ENCODE assay signal across 8 cellular contexts in the genomic region with DNA sequence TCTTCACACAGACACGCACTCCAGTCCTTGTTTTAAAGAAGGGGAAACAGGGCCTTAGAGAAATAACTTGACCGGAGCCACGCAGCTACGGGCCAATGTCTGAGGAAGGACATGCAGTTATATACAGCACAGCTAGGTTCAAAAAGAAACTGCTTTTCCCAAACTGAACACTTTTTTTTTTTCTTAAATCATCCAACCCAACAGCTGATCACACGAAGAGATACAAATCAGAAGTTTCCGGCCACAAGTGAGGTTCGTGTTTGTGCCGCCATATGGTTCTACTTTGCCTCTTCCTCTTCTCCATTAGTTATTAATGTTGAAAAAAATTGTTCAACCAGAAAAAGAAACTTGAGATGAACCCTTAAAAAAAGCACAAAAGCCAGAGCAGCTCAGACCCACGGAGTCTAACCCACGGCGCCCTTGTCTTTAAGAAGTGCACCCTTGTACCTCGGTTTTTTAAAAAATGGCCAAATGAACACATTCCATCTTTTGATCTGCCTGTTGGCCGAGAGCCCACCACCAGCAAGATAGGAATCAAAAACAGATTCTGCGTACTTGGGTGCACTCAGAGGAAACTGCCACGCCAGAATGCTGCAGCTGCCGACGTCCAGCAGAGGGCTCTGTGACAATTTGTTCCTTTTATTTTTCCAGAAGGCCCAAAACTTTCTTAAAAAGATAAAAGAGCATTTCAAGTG.
A peak's percentile ranks its signal among the peaks of the same experiment; 100 is the strongest.
DNase-seq lines count a peak whose midpoint lies in the region; ATAC-seq and TF ChIP-seq lines count a peak whose summit lies in the region.

No MANE protein-coding gene starts in this region.

- TF ChIP-seq CTCF in gastrocnemius medialis (IDR thresholded peaks at IDR 0.05 in 4 of 5, conservative IDR thresholded peaks at IDR 0.05 in 1 of 5): peak; percentile 70 to 83 (median 75)

- intact Hi-C loops in left cardiac atrium (cut with DNase I): loop anchor here in 1 of 2 donors (5.0 kb wide), 1 partner anchor 261 kb away; no protein-coding TSS in a partner anchor
- intact Hi-C loops in gastrocnemius medialis (cut with DNase I; ENCODE audit: low total_unique reads): loop anchor here (5.0 kb wide), 1 partner anchor 206 kb away; a partner anchor contains a TSS

- H3K9me3 ChIP-seq in gastrocnemius medialis: no peaks in the 10 kb centered on the region

- H3K9me3 Mint-ChIP-seq in activated naive CD8-positive, alpha-beta T cell treated with anti-CD3 and anti-CD28 coated beads for 36 hours: no peaks in the 10 kb centered on the region

- H3K36me3 ChIP-seq in gastrocnemius medialis: no peaks in the 10 kb centered on the region

- in situ Hi-C loops in gastrocnemius medialis (cut with MboI; ENCODE audit: low sequenced_read_pairs in 4 of 4): loop anchor here in 1 of 4 donors (25.0 kb wide), 1 partner anchor 96 kb away; the partner anchor contains the start of gene CAPZB

- DNase-seq in NCI-H510A treated with DMSO at 0.1 percent for 48 hours (lab: John Stamatoyannopoulos, UW): peak; percentile 76
- DNase-seq in NCI-H510A (lab: John Stamatoyannopoulos, UW): no peak
- DNase-seq in SK-N-DZ (ENCODE audit: low spot score): peak; percentile 48
- peak; percentile 44 for DNase-seq in activated naive CD8-positive, alpha-beta T cell treated with anti-CD3 and anti-CD28 coated beads for 36 hours
- DNase-seq in left cardiac atrium: peak; percentile 54
- peak in 1 of 2 donors; percentile 31 for DNase-seq in gastrocnemius medialis
- no peak for DNase-seq in GOT3 (lab: John Stamatoyannopoulos, UW)

- no peaks in the 10 kb centered on the region for H3K27me3 ChIP-seq in gastrocnemius medialis

- peak overlapping the region; percentile 38 to 71 (median 52) for H3K27ac ChIP-seq in gastrocnemius medialis

- peak overlapping the region; percentile 79 for H3K4me3 Mint-ChIP-seq in activated naive CD8-positive, alpha-beta T cell treated with anti-CD3 and anti-CD28 coated beads for 36 hours

- no peak overlapping the region for H3K4me3 ChIP-seq in gastrocnemius medialis

- H3K36me3 Mint-ChIP-seq in activated naive CD8-positive, alpha-beta T cell treated with anti-CD3 and anti-CD28 coated beads for 36 hours: peaks cover 12% of the 10 kb centered on the region

- ATAC-seq in HG03097 (IDR thresholded peaks at IDR 0.05; ENCODE audit: low FRiP score, unreplicated experiment) (peak; percentile 46), left cardiac atrium (peak; percentile 40 to 51), gastrocnemius medialis (peak; percentile 33 to 50)

- H3K4me1 ChIP-seq in gastrocnemius medialis: peaks cover 22 to 24% of the 10 kb centered on the region in 2 donors

- H3K27ac Mint-ChIP-seq in activated naive CD8-positive, alpha-beta T cell treated with anti-CD3 and anti-CD28 coated beads for 36 hours: peak overlapping the region; percentile 96

- no peak for TF ChIP-seq POLR2A in gastrocnemius medialis (IDR thresholded peaks at IDR 0.05)

- H3K27me3 Mint-ChIP-seq in activated naive CD8-positive, alpha-beta T cell treated with anti-CD3 and anti-CD28 coated beads for 36 hours: no peaks in the 10 kb centered on the region

- peaks cover 60% of the 10 kb centered on the region for H3K4me1 Mint-ChIP-seq in activated naive CD8-positive, alpha-beta T cell treated with anti-CD3 and anti-CD28 coated beads for 36 hours

Comparison
In these comparisons a context has a peak if more than half of its experiments do, and no peak if none do; other contexts are left out.
1. DNase-seq: peak in NCI-H510A treated with DMSO at 0.1 percent for 48 hours (single experiment), SK-N-DZ (single experiment), activated naive CD8-positive, alpha-beta T cell treated with anti-CD3 and anti-CD28 coated beads for 36 hours (single experiment) and left cardiac atrium (single experiment); none in NCI-H510A (single experiment) and GOT3 (single experiment).
2. Peak in every context shown above with its lines, with median percentiles within 50 percentile points of each other: ATAC-seq.